30 cellular contexts compared by ENCODE assay signal in genomic region chr7:1914743-1915142, GRCh38.
"Had no signal": no experiment of that assay in that cellular context is flagged by ENCODE, and none has a peak within 500 bp of the region (broad histone marks: within the 10 kb centered on the region; RNA-seq: fewer than 3 reads in every experiment).

No MANE protein-coding gene starts in this region.

- H3K27me3 ChIP-seq: adrenal gland, body of pancreas, breast epithelium, SJSA1 had no signal

- H3K27me3 Mint-ChIP-seq: activated CD4-positive, alpha-beta T cell treated with anti-CD3 and anti-CD28 coated beads, Interleukin-2, amount 10 ng/mL, durations not matched to agents 7 days and 5 days; activated T-cell treated with anti-CD3 and anti-CD28 coated beads, Interleukin-2, amount 50 U/mL, for 24 hours; T-cell; T-helper 17 cell had no signal

- H3K4me1 ChIP-seq: breast epithelium had no signal

- H3K4me2 ChIP-seq: SK-N-SH had no signal

- H3K36me3 Mint-ChIP-seq: activated naive CD4-positive, alpha-beta T cell treated with anti-CD3 and anti-CD28 coated beads, Interleukin-2, amount 50 U/mL, for 72 hours had no signal

- H3K27ac ChIP-seq: adrenal gland, body of pancreas, SJSA1 had no signal

- H3K27ac Mint-ChIP-seq: activated CD4-positive, alpha-beta T cell treated with anti-CD3 and anti-CD28 coated beads, Interleukin-2, amount 10 ng/mL, durations not matched to agents 7 days and 5 days; activated CD8-positive, alpha-beta T cell treated with anti-CD3 and anti-CD28 coated beads, Interleukin-2, amount 10 ng/mL, durations not matched to agents 7 days and 5 days; activated naive CD4-positive, alpha-beta T cell treated with anti-CD3 and anti-CD28 coated beads, Interleukin-2, amount 50 U/mL, for 72 hours; activated T-cell treated with anti-CD3 and anti-CD28 coated beads, Interleukin-2, amount 50 U/mL, for 24 hours; activated T-helper 2 cell treated with anti-CD3 and anti-CD28 coated beads, Interferon-gamma antibody, Interleukin-2, Interleukin-4, amounts not matched to agents 10 μg/mL and 5 μg/mL and 100 μg/mL, durations not matched to agents 14 hours and 24 hours and 36 hours; T-helper 17 cell had no signal

- H3K9me3 ChIP-seq: adrenal gland, body of pancreas, breast epithelium, SJSA1, SK-N-SH had no signal

- H3K4me3 ChIP-seq: adrenal gland, body of pancreas, SJSA1 had no signal

- H3K9me3 Mint-ChIP-seq: activated CD4-positive, alpha-beta T cell treated with anti-CD3 and anti-CD28 coated beads, Interleukin-2, amount 10 ng/mL, durations not matched to agents 7 days and 5 days; activated naive CD4-positive, alpha-beta T cell treated with anti-CD3 and anti-CD28 coated beads, Interleukin-2, amount 50 U/mL, for 72 hours; activated T-cell treated with anti-CD3 and anti-CD28 coated beads, Interleukin-2, amount 50 U/mL, for 24 hours; activated T-helper 2 cell treated with anti-CD3 and anti-CD28 coated beads, Interferon-gamma antibody, Interleukin-2, Interleukin-4, amounts not matched to agents 10 μg/mL and 5 μg/mL and 100 μg/mL, durations not matched to agents 14 hours and 24 hours and 36 hours; T-cell had no signal

- DNase-seq: activated CD4-positive, alpha-beta T cell treated with anti-CD3 and anti-CD28 coated beads, Interleukin-2, amount 10 ng/mL, durations not matched to agents 7 days and 5 days; activated CD4-positive, alpha-beta T cell treated with anti-CD3 and anti-CD28 coated beads, Interleukin-2, amount 50 U/mL, for 48 hours; activated CD8-positive, alpha-beta T cell treated with anti-CD3 and anti-CD28 coated beads, Interleukin-2, amount 10 ng/mL, durations not matched to agents 7 days and 5 days; activated gamma-delta T cell; activated naive CD4-positive, alpha-beta T cell treated with Interleukin-2 at 50 U/mL for 16 hours; activated T-cell treated with anti-CD3 and anti-CD28 coated beads, Interleukin-2, amount 50 U/mL, for 24 hours; body of pancreas; caudate nucleus; cerebellar nuclear complex; Karpas-422; NCI-H1105; NCI-H1417 treated with DMSO at 0.1 percent for 48 hours; NCI-H187 treated with DMSO at 0.1 percent for 48 hours; NCI-H2081; NCI-H2171 treated with DMSO at 0.1 percent for 48 hours; NCI-H2227 treated with DMSO at 0.1 percent for 48 hours; NCI-H446; NCI-H510A treated with DMSO at 0.1 percent for 48 hours; NCI-H69; SHP77 treated with DMSO at 0.1 percent for 48 hours; SK-N-SH; T-cell; T-helper 17 cell; WERI-Rb-1 had no signal

- H3K4me3 Mint-ChIP-seq: activated CD4-positive, alpha-beta T cell treated with anti-CD3 and anti-CD28 coated beads, Interleukin-2, amount 10 ng/mL, durations not matched to agents 7 days and 5 days; activated CD8-positive, alpha-beta T cell treated with anti-CD3 and anti-CD28 coated beads, Interleukin-2, amount 10 ng/mL, durations not matched to agents 7 days and 5 days; activated T-cell treated with anti-CD3 and anti-CD28 coated beads, Interleukin-2, amount 50 U/mL, for 24 hours; T-helper 17 cell had no signal

- H3K9ac ChIP-seq: SK-N-SH had no signal

- ATAC-seq: activated CD8-positive, alpha-beta T cell treated with anti-CD3 and anti-CD28 coated beads, Interleukin-2, amount 10 ng/mL, durations not matched to agents 7 days and 5 days; activated naive CD4-positive, alpha-beta T cell treated with anti-CD3 and anti-CD28 coated beads, Interleukin-2, amount 50 U/mL, for 72 hours; Panc1; T-cell; T-helper 17 cell had no signal

- H3K36me3 ChIP-seq: adrenal gland, breast epithelium, SJSA1, WERI-Rb-1 had no signal
